In genomic region chr1:37633950-37634553, GRCh38 we compare ENCODE assay signal across 13 cellular contexts. TPM values are rescaled to one million over a fixed set of nuclear protein-coding genes. Genes with fewer than 3 reads are reported as not detected.
DNase-seq lines count a peak whose midpoint lies in the region; ATAC-seq, FAIRE-seq and TF ChIP-seq lines count a peak whose summit lies in the region.
"Had no signal": no experiment of that assay in that cellular context is flagged by ENCODE, and none has a peak within 500 bp of the region (broad histone marks: within the 10 kb centered on the region; RNA-seq: fewer than 3 reads in every experiment).

No MANE protein-coding gene starts in this region.

- H2AFZ ChIP-seq in astrocyte (ENCODE audit: low read depth, low read length): no peak overlapping the region
- H2AFZ ChIP-seq: parathyroid adenoma had no signal

- no peak overlapping the region for H3K27ac Mint-ChIP-seq in activated CD8-positive, alpha-beta T cell treated with anti-CD3 and anti-CD28 coated beads, Interleukin-2, amount 10 ng/mL, durations not matched to agents 7 days and 5 days
- H3K27ac Mint-ChIP-seq in activated CD8-positive, alpha-beta T cell treated with anti-CD3 and anti-CD28 coated beads for 36 hours: no peak overlapping the region
- H3K27ac Mint-ChIP-seq in astrocyte (ENCODE audit: unreplicated experiment) (no peak overlapping the region), memory B cell (no peak overlapping the region)
- H3K27ac Mint-ChIP-seq: activated CD4-positive, alpha-beta memory T cell treated with anti-CD3 and anti-CD28 coated beads, Interleukin-2, amount 10 ng/mL, durations not matched to agents 7 days and 5 days had no signal

- H3K9me3 ChIP-seq in astrocyte (ENCODE audit: insufficient read depth, low read depth, low read length): no peaks in the 10 kb centered on the region
- H3K9me3 ChIP-seq in suprapubic skin: no peaks in the 10 kb centered on the region
- H3K9me3 ChIP-seq: HAP-1 had no signal

- WGBS in suprapubic skin: 0% methylated on average over 3 of the region's 40 CpGs

- no peak overlapping the region for H3K9ac ChIP-seq in astrocyte (ENCODE audit: low read length)
- H3K9ac ChIP-seq: parathyroid adenoma had no signal

- ATAC-seq in activated CD8-positive, alpha-beta T cell treated with anti-CD3 and anti-CD28 coated beads, Interleukin-2, amount 10 ng/mL, durations not matched to agents 7 days and 5 days: peak; percentile 18
- no peak for ATAC-seq in activated CD8-positive, alpha-beta T cell treated with anti-CD3 and anti-CD28 coated beads for 36 hours
- ATAC-seq in memory B cell (ENCODE audit: low read depth): no peak
- no peak for ATAC-seq in HG03354 (IDR thresholded peaks at IDR 0.05; ENCODE audit: poor library complexity, severe bottlenecking, unreplicated experiment)

- no peak for TF ChIP-seq CTCF in activated CD8-positive, alpha-beta T cell treated with anti-CD3 and anti-CD28 coated beads for 36 hours (IDR thresholded peaks at IDR 0.05)
- TF ChIP-seq CTCF in astrocyte (IDR thresholded peaks at IDR 0.05; ENCODE audit: insufficient read depth, low read depth, low read length) (no peak), suprapubic skin (IDR thresholded peaks at IDR 0.05) (no peak)

- no peak overlapping the region for H3K27ac ChIP-seq in astrocyte (ENCODE audit: low read depth, low read length)
- H3K27ac ChIP-seq in suprapubic skin: no peak overlapping the region
- H3K27ac ChIP-seq: parathyroid adenoma had no signal

- H3K36me3 ChIP-seq in astrocyte (ENCODE audit: insufficient read depth, low read length) (no peaks in the 10 kb centered on the region), suprapubic skin (no peaks in the 10 kb centered on the region)
- H3K36me3 ChIP-seq: HAP-1 had no signal

- H3K4me1 Mint-ChIP-seq in activated CD8-positive, alpha-beta T cell treated with anti-CD3 and anti-CD28 coated beads, Interleukin-2, amount 10 ng/mL, durations not matched to agents 7 days and 5 days (ENCODE audit: low read depth): no peaks in the 10 kb centered on the region
- H3K4me1 Mint-ChIP-seq in activated CD8-positive, alpha-beta T cell treated with anti-CD3 and anti-CD28 coated beads for 36 hours (ENCODE audit: low read depth): peaks cover 3% of the 10 kb centered on the region
- H3K4me1 Mint-ChIP-seq in astrocyte (ENCODE audit: low read depth, unreplicated experiment) (no peaks in the 10 kb centered on the region), memory B cell (peaks cover 8% of the 10 kb centered on the region)

- CTCF ChIA-PET in activated CD8-positive, alpha-beta T cell treated with anti-CD3 and anti-CD28 coated beads, Interleukin-2, amount 10 ng/mL, durations not matched to agents 7 days and 5 days (lab: Charles Lee): no interaction called here
- CTCF ChIA-PET in activated CD8-positive, alpha-beta T cell treated with anti-CD3 and anti-CD28 coated beads for 36 hours (lab: Charles Lee): interaction anchor here (1.4 to 2.1 kb wide), 2 partner anchors 10 to 31 kb away, joined by 3 to 6 read pairs; no protein-coding TSS in a partner anchor

- H3K27me3 ChIP-seq in astrocyte (ENCODE audit: insufficient read depth, low read length): peaks cover 84% of the 10 kb centered on the region
- peaks cover 92% of the 10 kb centered on the region for H3K27me3 ChIP-seq in suprapubic skin

- H3K9me3 Mint-ChIP-seq in activated CD8-positive, alpha-beta T cell treated with anti-CD3 and anti-CD28 coated beads, Interleukin-2, amount 10 ng/mL, durations not matched to agents 7 days and 5 days (ENCODE audit: insufficient read depth): no peaks in the 10 kb centered on the region
- H3K9me3 Mint-ChIP-seq in activated CD8-positive, alpha-beta T cell treated with anti-CD3 and anti-CD28 coated beads for 36 hours: no peaks in the 10 kb centered on the region
- H3K9me3 Mint-ChIP-seq in astrocyte (ENCODE audit: unreplicated experiment) (peaks cover 3% of the 10 kb centered on the region), memory B cell (no peaks in the 10 kb centered on the region)
- H3K9me3 Mint-ChIP-seq: activated CD4-positive, alpha-beta memory T cell treated with anti-CD3 and anti-CD28 coated beads, Interleukin-2, amount 10 ng/mL, durations not matched to agents 7 days and 5 days had no signal

- TF ChIP-seq POLR2A in suprapubic skin (IDR thresholded peaks at IDR 0.05): no peak

- peak overlapping the region; percentile 41 for H3K4me2 ChIP-seq in astrocyte (ENCODE audit: low read length)

- intact Hi-C loops in activated CD8-positive, alpha-beta T cell treated with anti-CD3 and anti-CD28 coated beads for 36 hours (cut with micrococcal nuclease): no loop called here

- TF ChIP-seq EP300 in suprapubic skin (IDR thresholded peaks at IDR 0.05): no peak

- H3K4me3 Mint-ChIP-seq in activated CD8-positive, alpha-beta T cell treated with anti-CD3 and anti-CD28 coated beads, Interleukin-2, amount 10 ng/mL, durations not matched to agents 7 days and 5 days: no peak overlapping the region
- H3K4me3 Mint-ChIP-seq in activated CD8-positive, alpha-beta T cell treated with anti-CD3 and anti-CD28 coated beads for 36 hours: no peak overlapping the region
- H3K4me3 Mint-ChIP-seq in astrocyte (ENCODE audit: unreplicated experiment): no peak overlapping the region
- H3K4me3 Mint-ChIP-seq in memory B cell: peak overlapping the region; percentile 2
- H3K4me3 Mint-ChIP-seq: activated CD4-positive, alpha-beta memory T cell treated with anti-CD3 and anti-CD28 coated beads, Interleukin-2, amount 10 ng/mL, durations not matched to agents 7 days and 5 days had no signal

- H3K79me2 ChIP-seq in astrocyte (ENCODE audit: insufficient read depth, low read length): no peaks in the 10 kb centered on the region
- H3K79me2 ChIP-seq: parathyroid adenoma had no signal

- no peak for FAIRE-seq in astrocyte (lab: Jason Lieb, UNC)
- FAIRE-seq: endometrium had no signal

- H4K20me1 ChIP-seq in astrocyte (ENCODE audit: insufficient read depth, low read length): peaks cover 4% of the 10 kb centered on the region

- peaks cover 73% of the 10 kb centered on the region for H3K27me3 Mint-ChIP-seq in activated CD8-positive, alpha-beta T cell treated with anti-CD3 and anti-CD28 coated beads, Interleukin-2, amount 10 ng/mL, durations not matched to agents 7 days and 5 days (ENCODE audit: low read depth)
- H3K27me3 Mint-ChIP-seq in activated CD8-positive, alpha-beta T cell treated with anti-CD3 and anti-CD28 coated beads for 36 hours: peaks cover 80% of the 10 kb centered on the region
- H3K27me3 Mint-ChIP-seq in astrocyte (ENCODE audit: low read depth, unreplicated experiment): peaks cover 51% of the 10 kb centered on the region
- peaks cover 46% of the 10 kb centered on the region for H3K27me3 Mint-ChIP-seq in memory B cell

- no peaks in the 10 kb centered on the region for H3K36me3 Mint-ChIP-seq in activated CD8-positive, alpha-beta T cell treated with anti-CD3 and anti-CD28 coated beads, Interleukin-2, amount 10 ng/mL, durations not matched to agents 7 days and 5 days (ENCODE audit: low read depth)
- H3K36me3 Mint-ChIP-seq in activated CD8-positive, alpha-beta T cell treated with anti-CD3 and anti-CD28 coated beads for 36 hours (ENCODE audit: low read depth): no peaks in the 10 kb centered on the region
- H3K36me3 Mint-ChIP-seq in astrocyte (ENCODE audit: low read depth, unreplicated experiment) (no peaks in the 10 kb centered on the region), memory B cell (no peaks in the 10 kb centered on the region)

- POLR2A ChIA-PET in activated CD8-positive, alpha-beta T cell treated with anti-CD3 and anti-CD28 coated beads, Interleukin-2, amount 10 ng/mL, durations not matched to agents 7 days and 5 days (lab: Charles Lee): interaction anchor here (0.5 kb wide), 1 partner anchor 12 kb away, joined by 3 read pairs; no protein-coding TSS in a partner anchor
- POLR2A ChIA-PET in activated CD8-positive, alpha-beta T cell treated with anti-CD3 and anti-CD28 coated beads for 36 hours (lab: Charles Lee): interaction anchor here (0.6 kb wide), 1 partner anchor 233 kb away, joined by 3 read pairs; no protein-coding TSS in a partner anchor

- no peak overlapping the region for H3K4me3 ChIP-seq in astrocyte (ENCODE audit: insufficient read depth, low read depth, low read length)
- peak overlapping the region; percentile 40 for H3K4me3 ChIP-seq in suprapubic skin
- H3K4me3 ChIP-seq: HAP-1 had no signal

- DNase-seq in activated CD8-positive, alpha-beta T cell treated with anti-CD3 and anti-CD28 coated beads, Interleukin-2, amount 10 ng/mL, durations not matched to agents 7 days and 5 days: no peak
- DNase-seq in activated CD8-positive, alpha-beta T cell treated with anti-CD3 and anti-CD28 coated beads for 36 hours: no peak
- DNase-seq in astrocyte (ENCODE audit: low read depth): no peak
- DNase-seq in memory B cell (ENCODE audit: low spot score in 2 of 2): no peak
- no peak for DNase-seq in suprapubic skin (ENCODE audit: low spot score in 2 of 2)
- DNase-seq in activated CD4-positive, alpha-beta T cell treated with anti-CD3 and anti-CD28 coated beads for 1 hour: no peak
- no peak for DNase-seq in NCI-H1436 (lab: John Stamatoyannopoulos, UW)
- DNase-seq: activated CD4-positive, alpha-beta memory T cell treated with anti-CD3 and anti-CD28 coated beads, Interleukin-2, amount 10 ng/mL, durations not matched to agents 7 days and 5 days; amniotic stem cell had no signal

- no peaks in the 10 kb centered on the region for H3K4me1 ChIP-seq in astrocyte (ENCODE audit: insufficient read depth, low read length)
- peaks cover 19% of the 10 kb centered on the region for H3K4me1 ChIP-seq in suprapubic skin
- H3K4me1 ChIP-seq: HAP-1, parathyroid adenoma had no signal

RNA-seq across cellular contexts. Expression of gene RSPO1, which starts 0.6 kb away (rescaled TPM):
- total RNA-seq in activated CD8-positive, alpha-beta T cell treated with anti-CD3 and anti-CD28 coated beads, Interleukin-2, amount 10 ng/mL, durations not matched to agents 7 days and 5 days: not detected
- not detected for total RNA-seq in activated CD8-positive, alpha-beta T cell treated with anti-CD3 and anti-CD28 coated beads for 36 hours
- total RNA-seq in astrocyte (not detected in 2 replicates), suprapubic skin (1 to 10 TPM; 2.1 to 9.7 (median 6.7) TPM)
- total RNA-seq: activated CD4-positive, alpha-beta memory T cell treated with anti-CD3 and anti-CD28 coated beads, Interleukin-2, amount 10 ng/mL, durations not matched to agents 7 days and 5 days had no signal

RNA-seq across cellular contexts. Expression of gene GNL2, which starts 38.3 kb away (rescaled TPM):
- 10 to 100 TPM; 50.8 to 54.4 TPM for total RNA-seq in activated CD8-positive, alpha-beta T cell treated with anti-CD3 and anti-CD28 coated beads, Interleukin-2, amount 10 ng/mL, durations not matched to agents 7 days and 5 days
- total RNA-seq in activated CD8-positive, alpha-beta T cell treated with anti-CD3 and anti-CD28 coated beads for 36 hours: 10 to 100 TPM; 76.4 to 77.8 TPM
- total RNA-seq in astrocyte (55.4 and 58.0 TPM in 2 replicates), suprapubic skin (10 to 100 TPM; 42.0 to 94.8 (median 48.5) TPM)

RNA-seq across cellular contexts. Expression of gene CDCA8, which starts 58.3 kb away (rescaled TPM):
- 100 to 1,000 TPM in 1 of 2 experiments, 10 to 100 TPM in 1; 97.3 to 102 TPM for total RNA-seq in activated CD8-positive, alpha-beta T cell treated with anti-CD3 and anti-CD28 coated beads, Interleukin-2, amount 10 ng/mL, durations not matched to agents 7 days and 5 days
- total RNA-seq in activated CD8-positive, alpha-beta T cell treated with anti-CD3 and anti-CD28 coated beads for 36 hours: 10 to 100 TPM; 53.7 to 56.0 TPM
- total RNA-seq in astrocyte: 4.2 and 5.5 TPM in 2 replicates
- 1 to 10 TPM; 2.7 to 6.2 (median 4.4) TPM for total RNA-seq in suprapubic skin
